ENCODE assay signal across 20 cellular contexts in the genomic region with DNA sequence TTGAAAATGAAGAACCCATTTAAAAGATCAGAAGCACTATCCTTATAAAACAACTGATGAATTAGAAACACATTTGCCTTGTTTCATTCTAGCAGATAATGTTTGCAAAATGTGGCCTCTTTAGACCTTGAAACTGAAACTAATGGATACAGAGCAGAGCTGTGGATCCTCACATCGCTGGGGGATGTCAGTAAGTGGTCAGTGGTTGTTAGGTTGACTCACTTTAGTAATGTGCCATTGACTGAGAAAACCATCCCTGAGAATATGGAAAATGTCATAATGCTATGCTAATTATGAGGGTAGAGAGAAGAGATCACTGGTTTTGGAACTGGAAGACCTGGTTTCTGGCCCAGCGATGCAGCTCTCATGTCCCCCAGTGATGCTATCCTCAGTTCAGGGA.
"Had no signal": no experiment of that assay in that cellular context is flagged by ENCODE, and none has a peak within 500 bp of the region (broad histone marks: within the 10 kb centered on the region; RNA-seq: fewer than 3 reads in every experiment).

No MANE protein-coding gene starts in this region.

- DNase-seq: activated CD4-positive, alpha-beta T cell treated with anti-CD3 and anti-CD28 coated beads, Interleukin-2, amount 50 U/mL, for 48 hours; activated CD4-positive, CD25-positive, alpha-beta regulatory T cell; activated CD8-positive, alpha-beta memory T cell treated with anti-CD3 and anti-CD28 coated beads, Interleukin-2, amount 50 U/mL, for 48 hours; activated naive CD4-positive, alpha-beta T cell treated with anti-CD3 and anti-CD28 coated beads, Interleukin-2, amount 50 U/mL, for 16 hours; aorta; foreskin fibroblast; glutamatergic neuron; left colon; mucosa of descending colon; nephron progenitor cell; sigmoid colon; stimulated activated CD4-positive, alpha-beta T cell treated with anti-CD3 and anti-CD28 coated beads, Interleukin-2, amount 100 ng/mL, for 24 hours had no signal

- H3K27ac ChIP-seq: cardiac muscle cell, esophagus muscularis mucosa, sigmoid colon, thoracic aorta had no signal

- FAIRE-seq: colon, TTC549 had no signal

- H3K27me3 ChIP-seq: cardiac muscle cell, esophagus muscularis mucosa, sigmoid colon had no signal

- ATAC-seq: left colon, mucosa of descending colon had no signal

- H3K9me3 Mint-ChIP-seq: nephron progenitor cell; stimulated activated naive CD8-positive, alpha-beta T cell treated with anti-CD3 and anti-CD28 coated beads, Interleukin-15, Interleukin-2, amounts not matched to agents 100 ng/mL and 50 ng/mL, for 24 hours; T-helper 1 cell treated with Interleukin-12 subunit alpha and Interleukin-12 subunit beta and Interleukin-4 antibody, amounts not matched to agents 30 μg/mL and 1 μg/mL, for 36 hours had no signal

- H3K4me1 Mint-ChIP-seq: nephron progenitor cell had no signal

- H3K4me3 Mint-ChIP-seq: nephron progenitor cell; stimulated activated naive CD8-positive, alpha-beta T cell treated with anti-CD3 and anti-CD28 coated beads, Interleukin-15, Interleukin-2, amounts not matched to agents 100 ng/mL and 50 ng/mL, for 24 hours; T-helper 1 cell treated with Interleukin-12 subunit alpha and Interleukin-12 subunit beta and Interleukin-4 antibody, amounts not matched to agents 30 μg/mL and 1 μg/mL, for 36 hours had no signal

- H3K36me3 ChIP-seq: sigmoid colon had no signal

- H3K27ac Mint-ChIP-seq: nephron progenitor cell; stimulated activated naive CD8-positive, alpha-beta T cell treated with anti-CD3 and anti-CD28 coated beads, Interleukin-15, Interleukin-2, amounts not matched to agents 100 ng/mL and 50 ng/mL, for 24 hours; T-helper 1 cell treated with Interleukin-12 subunit alpha and Interleukin-12 subunit beta and Interleukin-4 antibody, amounts not matched to agents 30 μg/mL and 1 μg/mL, for 36 hours had no signal

- H3K27me3 Mint-ChIP-seq: stimulated activated naive CD8-positive, alpha-beta T cell treated with anti-CD3 and anti-CD28 coated beads, Interleukin-15, Interleukin-2, amounts not matched to agents 100 ng/mL and 50 ng/mL, for 24 hours had no signal

- H3K9me3 ChIP-seq: esophagus muscularis mucosa, mucosa of descending colon, sigmoid colon, thoracic aorta had no signal

- H3K4me3 ChIP-seq: cardiac muscle cell, esophagus muscularis mucosa, lung, mucosa of descending colon, sigmoid colon, thoracic aorta had no signal

- H3K4me1 ChIP-seq: esophagus muscularis mucosa, sigmoid colon had no signal
